In the genomic region with DNA sequence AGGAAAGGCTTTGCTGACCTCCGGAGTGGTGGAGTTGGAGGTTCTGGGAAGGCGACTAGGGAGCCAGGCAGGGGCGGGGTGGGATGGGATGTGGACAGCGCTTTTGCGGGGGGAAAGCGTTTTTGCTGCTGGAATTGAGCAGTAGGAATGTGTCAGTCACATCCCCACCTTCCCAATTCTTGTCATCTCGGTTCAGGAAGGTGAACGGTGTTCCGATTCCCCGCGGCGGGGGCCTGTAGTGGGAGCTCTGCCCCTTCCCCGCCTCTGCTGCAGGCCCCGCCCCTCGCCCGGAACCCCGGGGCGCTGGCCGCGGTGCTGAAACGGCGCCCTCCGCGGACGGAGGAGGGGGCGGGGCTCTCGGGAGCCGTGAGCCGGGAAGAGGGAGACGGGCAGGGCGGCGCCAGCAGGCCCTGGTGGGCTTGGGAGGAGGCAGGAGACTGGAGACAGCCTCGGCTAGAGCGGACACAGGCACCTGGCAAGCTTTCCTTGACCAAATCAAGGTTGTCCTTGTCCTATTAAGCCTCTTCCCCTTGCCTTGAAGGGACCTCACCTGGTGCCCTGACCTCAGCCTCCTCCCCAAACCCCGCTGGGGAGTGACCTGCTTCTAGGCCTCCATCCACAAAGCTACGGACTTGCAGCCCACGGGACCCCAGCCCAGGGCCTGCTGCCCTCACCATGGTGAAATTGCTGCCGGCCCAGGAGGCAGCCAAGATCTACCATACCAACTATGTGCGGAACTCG, we compare ENCODE assay signal across 9 cellular contexts. TPM values are rescaled to one million over a fixed set of nuclear protein-coding genes. Genes with fewer than 3 reads are reported as not detected.
DNase-seq lines count a peak whose midpoint lies in the region; ATAC-seq, FAIRE-seq and TF ChIP-seq lines count a peak whose summit lies in the region.
"Had no signal": no experiment of that assay in that cellular context is flagged by ENCODE, and none has a peak within 500 bp of the region (broad histone marks: within the 10 kb centered on the region; RNA-seq: fewer than 3 reads in every experiment).

A gene (plus strand): TSS at position 357 of the 741 bp plus-strand sequence. CDS start 319 bp downstream, at position 676.

- no peak within 1 kb of the TSS for H3K4me3 Mint-ChIP-seq in CD8-positive, alpha-beta T cell

- H3K27ac Mint-ChIP-seq in CD8-positive, alpha-beta T cell: no peak within 1 kb of the TSS

- no peaks in the 10 kb centered on the region for H3K9me3 ChIP-seq in CD8-positive, alpha-beta T cell (ENCODE audit: low read length)
- no peaks in the 10 kb centered on the region for H3K9me3 ChIP-seq in keratinocyte (ENCODE audit: control insufficient read depth, low read depth, low read length)
- H3K9me3 ChIP-seq: gastrocnemius medialis had no signal

- POLR2A ChIA-PET in CD8-positive, alpha-beta T cell (lab: Charles Lee): no interaction called here

- H3K36me3 ChIP-seq in CD8-positive, alpha-beta T cell (ENCODE audit: insufficient read depth, low read length): no peaks in the 10 kb centered on the region
- H3K36me3 ChIP-seq in keratinocyte (ENCODE audit: control insufficient read depth in 2 of 2, extremely low read depth in 1 of 2, insufficient read depth in 2 of 2, low read length in 2 of 2): no peaks in the 10 kb centered on the region
- H3K36me3 ChIP-seq: gastrocnemius medialis had no signal

- dilution Hi-C loops in keratinocyte (cut with MboI; ENCODE audit: extremely low pct_ligation_motif_present, low sequenced_read_pairs): no loop called here

- H3K27me3 ChIP-seq in CD8-positive, alpha-beta T cell (ENCODE audit: insufficient read depth, low read length): peaks cover 5% of the 10 kb centered on the region
- H3K27me3 ChIP-seq in keratinocyte (ENCODE audit: control insufficient read depth, extremely low read depth, insufficient read depth, low read length): peaks cover 6% of the 10 kb centered on the region

- in situ Hi-C loops in KBM-7 (cut with MboI; ENCODE audit: low pct_unique_long_range_greater_than_20kb, low sequenced_read_pairs) (no loop called here), SK-MEL-5 (cut with HindIII; ENCODE audit: low pct_unique_long_range_greater_than_20kb, low sequenced_read_pairs) (no loop called here)

- FAIRE-seq in keratinocyte (lab: Jason Lieb, UNC): no peak

- no peaks in the 10 kb centered on the region for H3K9me1 ChIP-seq in keratinocyte (ENCODE audit: control insufficient read depth, extremely low read depth, insufficient read depth, low read length)

- H3K36me3 Mint-ChIP-seq in CD8-positive, alpha-beta T cell: no peaks in the 10 kb centered on the region

- H3K4me1 Mint-ChIP-seq in CD8-positive, alpha-beta T cell (ENCODE audit: low read depth): peaks cover 7% of the 10 kb centered on the region

- H3K79me2 ChIP-seq in keratinocyte (ENCODE audit: control insufficient read depth, insufficient read depth, low read length): no peaks in the 10 kb centered on the region

- peak; percentile 10 to 58 (median 35) for DNase-seq in CD8-positive, alpha-beta T cell
- DNase-seq in KBM-7: peak; percentile 64
- DNase-seq in SK-MEL-5 (ENCODE audit: low read depth, low spot score): peak; percentile 30
- DNase-seq in astrocyte of the hippocampus (ENCODE audit: low read depth, low spot score): peak; percentile 79
- no peak for DNase-seq in keratinocyte (ENCODE audit: low read depth, low spot score)
- peak in 2 of 3 donors; percentile 15 to 32 for DNase-seq in stimulated activated CD4-positive, alpha-beta T cell treated with anti-CD3 and anti-CD28 coated beads, TNF-alpha, amount 100 ng/mL, for 48 hours (ENCODE audit: low read depth in 3 of 3)
- no peak for DNase-seq in NCI-H524 treated with DMSO at 0.1 percent for 48 hours (lab: John Stamatoyannopoulos, UW)
- no peak for DNase-seq in T1000 (lab: John Stamatoyannopoulos, UW)
- DNase-seq: gastrocnemius medialis had no signal

- no peak within 1 kb of the TSS for H3K4me3 ChIP-seq in CD8-positive, alpha-beta T cell (ENCODE audit: low read depth, low read length)
- peak within 1 kb of the TSS in 1 of 3 experiments; percentile 7 for H3K4me3 ChIP-seq in keratinocyte (ENCODE audit: control insufficient read depth in 2 of 3, extremely low read depth in 1 of 3, insufficient read depth in 2 of 3, low read depth in 1 of 3, low read length in 3 of 3)
- H3K4me3 ChIP-seq: gastrocnemius medialis had no signal

- peak; percentile 89 for ATAC-seq in CD8-positive, alpha-beta T cell

- peak within 1 kb of the TSS; percentile 12 for H3K4me2 ChIP-seq in keratinocyte (ENCODE audit: control insufficient read depth, extremely low read depth, insufficient read depth, low read depth, low read length)

- H3K27ac ChIP-seq in CD8-positive, alpha-beta T cell (ENCODE audit: low read depth, low read length): no peak within 1 kb of the TSS
- no peak within 1 kb of the TSS for H3K27ac ChIP-seq in keratinocyte (ENCODE audit: control insufficient read depth, insufficient read depth, low read length)
- H3K27ac ChIP-seq: gastrocnemius medialis had no signal

- H3K9ac ChIP-seq in keratinocyte (ENCODE audit: control insufficient read depth, extremely low read depth, insufficient read depth, low read length): no peak within 1 kb of the TSS

- no peaks in the 10 kb centered on the region for H3K9me3 Mint-ChIP-seq in CD8-positive, alpha-beta T cell

- H2AFZ ChIP-seq in keratinocyte (ENCODE audit: control insufficient read depth, low read length): no peak within 1 kb of the TSS

- H3K27me3 Mint-ChIP-seq in CD8-positive, alpha-beta T cell (ENCODE audit: low read depth): peaks cover 22% of the 10 kb centered on the region

- H3K4me1 ChIP-seq in CD8-positive, alpha-beta T cell (ENCODE audit: insufficient read depth, low read length): peaks cover 3% of the 10 kb centered on the region
- H3K4me1 ChIP-seq in keratinocyte (ENCODE audit: control insufficient read depth, extremely low read depth, insufficient read depth, low read length): no peaks in the 10 kb centered on the region
- H3K4me1 ChIP-seq: gastrocnemius medialis had no signal

- intact Hi-C loops in CD8-positive, alpha-beta T cell (cut with DNase I, micrococcal nuclease): no loop called here

- CTCF ChIA-PET in CD8-positive, alpha-beta T cell (lab: Charles Lee): no interaction called here

- TF ChIP-seq CTCF in CD8-positive, alpha-beta T cell (IDR thresholded peaks at IDR 0.05): no peak
- TF ChIP-seq CTCF in keratinocyte (optimal IDR thresholded peaks at IDR 0.05 in 1 of 3, IDR thresholded peaks at IDR 0.05 in 1 of 3, conservative IDR thresholded peaks at IDR 0.05 in 1 of 3; ENCODE audit: extremely low read depth in 1 of 3, insufficient read depth in 2 of 3, low read length in 3 of 3): no peak

- peaks cover 5% of the 10 kb centered on the region for H4K20me1 ChIP-seq in keratinocyte (ENCODE audit: control insufficient read depth, extremely low read depth, insufficient read depth, low read length)

RNA-seq across cellular contexts. Expression of the gene that starts here (rescaled TPM):
- total RNA-seq in CD8-positive, alpha-beta T cell: not detected
- not detected in 2 replicates for total RNA-seq in SK-MEL-5 (2014; rRNA removed; shearing (Covaris generic))
- not detected in 2 replicates for polyA plus RNA-seq in SK-MEL-5 (2015; cell fraction: cytosol; rRNA removed)
- not detected in 2 replicates for polyA plus RNA-seq in SK-MEL-5 (2015; cell fraction: nucleus; rRNA removed)
- polyA plus RNA-seq in keratinocyte: not detected in 3 replicates
- not detected for polyA plus RNA-seq in keratinocyte (2011; ENCODE audit: low read depth)
- polyA plus RNA-seq in keratinocyte (2011; cell fraction: cytosol; rRNA removed): not detected in 2 replicates
- polyA plus RNA-seq in keratinocyte (2011; cell fraction: nucleus; rRNA removed): not detected in 2 replicates
- not detected in 2 replicates for polyA plus RNA-seq in keratinocyte (2012; ENCODE audit: low replicate concordance)
- polyA minus RNA-seq in keratinocyte: not detected in 3 replicates
- not detected for polyA minus RNA-seq in keratinocyte (2011; cell fraction: cytosol; rRNA and poly(A)+ RNA removed)
- not detected in 2 replicates for polyA minus RNA-seq in keratinocyte (2011; cell fraction: nucleus; rRNA and poly(A)+ RNA removed)
- total RNA-seq: gastrocnemius medialis had no signal

Comparison
In these comparisons a context has a peak if more than half of its experiments do, and no peak if none do; other contexts are left out.
1. Peak in DNase-seq and ATAC-seq in CD8-positive, alpha-beta T cell; RNA of the gene not detected or under 1 TPM.
2. Peak in DNase-seq in SK-MEL-5; RNA of the gene not detected or under 1 TPM.
3. DNase-seq: peak in KBM-7 (single experiment), astrocyte of the hippocampus (single experiment) and stimulated activated CD4-positive, alpha-beta T cell treated with anti-CD3 and anti-CD28 coated beads, TNF-alpha, amount 100 ng/mL, for 48 hours (2 of 3); none in keratinocyte (single experiment), NCI-H524 treated with DMSO at 0.1 percent for 48 hours (single experiment) and T1000 (single experiment).